ENCODE assay signal across 14 cellular contexts in genomic region chr2:97714084-97714949, GRCh38. TPM values are rescaled to one million over a fixed set of nuclear protein-coding genes. Genes with fewer than 3 reads are reported as not detected.
DNase-seq lines count a peak whose midpoint lies in the region; ATAC-seq and TF ChIP-seq lines count a peak whose summit lies in the region.
"Had no signal": no experiment of that assay in that cellular context is flagged by ENCODE, and none has a peak within 500 bp of the region (broad histone marks: within the 10 kb centered on the region; RNA-seq: fewer than 3 reads in every experiment).

No MANE protein-coding gene starts in this region.

- DNase-seq in T-cell (peak in 1 of 34 experiments; percentile 29), chondrocyte (ENCODE audit: low spot score) (peak; percentile 59), posterior vena cava (ENCODE audit: low spot score) (peak; percentile 73), LoVo (ENCODE audit: low spot score) (no peak)
- DNase-seq: DMS53, GM23248, hippocampal formation, NCI-H2081 treated with DMSO at 0.1 percent for 48 hours, SHP77 had no signal

- CTCF ChIA-PET in T-cell (lab: Charles Lee): interaction anchor here in 1 of 2 donors (1.0 to 1.4 kb wide), 3 partner anchors 10 to 68 kb away, joined by 3 to 4 read pairs (median 3); partner anchors contain the start of gene COX5B

- H3K9me3 Mint-ChIP-seq in T-cell: no peaks in the 10 kb centered on the region
- H3K9me3 Mint-ChIP-seq in chondrocyte (ENCODE audit: low read depth): no peaks in the 10 kb centered on the region

- H3K4me3 ChIP-seq in GM08714 (ENCODE audit: low read length): peak overlapping the region; percentile 54; the same call in 1 of the 2 replicates
- H3K4me3 ChIP-seq: coronary artery, GM23248 had no signal

- H3K27ac Mint-ChIP-seq in T-cell (peak overlapping the region; percentile 100), chondrocyte (ENCODE audit: unreplicated experiment) (no peak overlapping the region)

- POLR2A ChIA-PET in T-cell (lab: Charles Lee): interaction anchor here in 1 of 2 donors (0.9 kb wide), 1 partner anchor 71 kb away, joined by 3 read pairs; no protein-coding TSS in a partner anchor

- H3K4me3 Mint-ChIP-seq in T-cell (peak overlapping the region; percentile 93 to 98 (median 94)), chondrocyte (ENCODE audit: unreplicated experiment) (no peak overlapping the region)

- H3K36me3 Mint-ChIP-seq in T-cell (peaks cover 32% of the 10 kb centered on the region), chondrocyte (ENCODE audit: low read depth) (no peaks in the 10 kb centered on the region)

- intact Hi-C loops in posterior vena cava (cut with DNase I): no loop called here

- H3K27me3 Mint-ChIP-seq in T-cell (no peaks in the 10 kb centered on the region), chondrocyte (ENCODE audit: low read depth) (peaks cover 19% of the 10 kb centered on the region)

- ATAC-seq in T-cell (replicated peaks in 1 of 4) (no peak), GM18909 (IDR thresholded peaks at IDR 0.05; ENCODE audit: poor library complexity, unreplicated experiment) (no peak), HG02798 (IDR thresholded peaks at IDR 0.05; ENCODE audit: poor library complexity, unreplicated experiment) (no peak), HG02884 (IDR thresholded peaks at IDR 0.05; ENCODE audit: unreplicated experiment) (no peak)

- TF ChIP-seq CTCF in chondrocyte (IDR thresholded peaks at IDR 0.05): no peak

- H3K4me1 Mint-ChIP-seq in T-cell: peaks cover 85 to 98% (median 93%) of the 10 kb centered on the region in 3 donors
- H3K4me1 Mint-ChIP-seq in chondrocyte (ENCODE audit: low read depth): peaks cover 5% of the 10 kb centered on the region

RNA-seq across cellular contexts. Expression of gene ZAP70, which starts 0.9 kb away (rescaled TPM):
- 100 to 1,000 TPM; 449 to 534 (median 468) TPM for total RNA-seq in T-cell
- total RNA-seq in chondrocyte: 0.37 to 0.41 TPM in 2 of 3 replicates, not detected in the other
- 1 to 10 TPM; 2.4 to 2.8 TPM for total RNA-seq in posterior vena cava
- total RNA-seq: GM23248 had no signal

RNA-seq across cellular contexts. Expression of gene C2orf92, which starts 44.8 kb away (rescaled TPM):
- total RNA-seq in T-cell (10 to 100 TPM; 15.3 to 24.1 (median 16.6) TPM), chondrocyte (8.8 to 11.6 TPM (median 10.0 TPM) in 3 replicates), posterior vena cava (1 to 10 TPM; 5.1 to 7.1 TPM)

RNA-seq across cellular contexts. Expression of gene ACTR1B, which starts 50.5 kb away (rescaled TPM):
- total RNA-seq in T-cell (100 to 1,000 TPM in 3 of 5 donors, 10 to 100 TPM in 2; 86.3 to 124 (median 101) TPM), chondrocyte (51.0 to 66.0 TPM (median 51.8 TPM) in 3 replicates), posterior vena cava (10 to 100 TPM; 45.3 to 61.1 TPM)

Comparison
In these comparisons a context has a peak if more than half of its experiments do, and no peak if none do; other contexts are left out.
1. RNA of gene ZAP70, which starts 0.9 kb away (total RNA-seq): 449 to 534 TPM in T-cell; 2.4 to 2.8 TPM in posterior vena cava and 0.37 to 0.41 TPM in chondrocyte; every median in the first group is over 100 times any median in the second.